Comparison of ENCODE assay signal across 23 cellular contexts in the genomic region with DNA sequence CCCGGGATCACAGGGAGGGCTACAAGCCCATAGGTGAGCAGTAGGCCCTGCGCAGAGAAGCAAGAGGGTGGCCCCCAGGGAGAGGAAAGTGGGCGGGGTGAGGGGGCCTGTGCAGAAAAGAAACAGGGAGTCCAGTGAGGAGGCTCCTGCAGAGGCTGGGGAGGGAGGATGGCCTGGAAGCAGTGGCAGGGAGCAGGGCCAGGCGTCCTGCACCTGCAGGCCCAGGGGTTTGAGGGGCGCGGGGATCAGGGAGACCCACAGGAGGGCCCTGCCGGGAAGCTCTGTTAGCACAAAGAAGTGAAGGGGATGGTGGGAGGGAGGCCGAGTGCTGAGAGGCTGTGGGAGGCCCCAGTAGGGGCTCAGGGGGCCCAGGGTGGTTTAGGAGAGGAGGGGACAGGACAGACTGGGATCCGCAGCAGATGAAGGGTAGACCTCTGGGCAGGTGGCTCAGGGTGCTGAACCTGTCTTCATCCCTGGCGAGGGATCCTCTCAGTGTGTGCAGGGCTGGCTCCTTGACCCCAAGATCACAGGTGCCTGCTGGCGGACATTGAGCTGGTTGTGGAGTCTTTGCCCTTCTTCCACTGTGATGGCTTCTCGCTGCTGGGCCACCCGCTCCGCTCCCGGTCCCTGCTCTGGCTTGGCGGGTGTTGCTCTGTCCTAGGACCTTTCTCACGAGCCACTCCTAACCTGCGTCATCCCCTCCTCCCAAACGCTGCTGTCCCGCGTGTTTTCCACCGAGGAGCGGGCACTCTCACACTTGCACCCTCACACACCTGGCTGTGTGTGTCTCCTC. TPM values are rescaled to one million over a fixed set of nuclear protein-coding genes. Genes with fewer than 3 reads are reported as not detected.
DNase-seq lines count a peak whose midpoint lies in the region; ATAC-seq, FAIRE-seq and TF ChIP-seq lines count a peak whose summit lies in the region.
"Had no signal": no experiment of that assay in that cellular context is flagged by ENCODE, and none has a peak within 500 bp of the region (broad histone marks: within the 10 kb centered on the region; RNA-seq: fewer than 3 reads in every experiment).

No MANE protein-coding gene starts in this region.

- H3K23me2 ChIP-seq in H9 (ENCODE audit: insufficient read length, low read depth, low read length, poor library complexity, severe bottlenecking), result no peaks in the 10 kb centered on the region

- TF ChIP-seq EP300 in A549 (IDR thresholded peaks at IDR 0.05), result no peak

- H3T11ph ChIP-seq in H9 (ENCODE audit: low read length), result no peak overlapping the region

- H4K20me1 ChIP-seq in BLaER1 (no peaks in the 10 kb centered on the region), neural progenitor cell (ENCODE audit: low read depth) (no peaks in the 10 kb centered on the region), PC-3 (ENCODE audit: low read length) (no peaks in the 10 kb centered on the region), H9 (ENCODE audit: control insufficient read depth, insufficient read depth, insufficient read length) (no peaks in the 10 kb centered on the region)

- H3K27me3 Mint-ChIP-seq in central memory CD8-positive, alpha-beta T cell, result no peaks in the 10 kb centered on the region
- peaks cover 15% of the 10 kb centered on the region for H3K27me3 Mint-ChIP-seq in neural progenitor cell (ENCODE audit: insufficient read depth, low read depth)
- H3K27me3 Mint-ChIP-seq in CD8-positive, alpha-beta T cell (ENCODE audit: low read depth), result no peaks in the 10 kb centered on the region
- peaks cover 12% of the 10 kb centered on the region for H3K27me3 Mint-ChIP-seq in H9 (ENCODE audit: low read depth)

- H3K9ac ChIP-seq in BLaER1, result no peak overlapping the region
- no peak overlapping the region for H3K9ac ChIP-seq in neural progenitor cell
- H3K9ac ChIP-seq in PC-3 (ENCODE audit: low read length), result no peak overlapping the region
- no peak overlapping the region for H3K9ac ChIP-seq in H9 (ENCODE audit: extremely low read depth, insufficient read length, low read length)
- H3K9ac ChIP-seq: KMS-11 had no signal

- DNase-seq in A549 (ENCODE audit: low read depth in 1 of 2, low spot score in 1 of 2) (no peak), neural progenitor cell (ENCODE audit: low spot score) (peak; percentile 1), PC-3 (no peak), H9 (no peak), A673 (ENCODE audit: low spot score) (no peak)
- no peak for DNase-seq in central memory CD8-positive, alpha-beta T cell (ENCODE audit: low spot score in 2 of 2)
- DNase-seq in CD8-positive, alpha-beta T cell, result no peak
- DNase-seq: activated CD4-positive, CD25-positive, alpha-beta regulatory T cell treated with anti-CD3 and anti-CD28 coated beads, Interleukin-2, amount 50 U/mL, for 72 hours; activated gamma-delta T cell; brain microvascular endothelial cell; colonic mucosa; DMS79; HFFc6; left colon; MV-4-11; NCI-H1694; NCI-H526 treated with DMSO at 0.1 percent for 48 hours; SHP77 treated with DMSO at 0.1 percent for 48 hours; stimulated activated CD4-positive, alpha-beta T cell treated with anti-CD3 and anti-CD28 coated beads, Interleukin-4, amount 100 ng/mL, for 24 hours; transverse colon had no signal

- H3K4ac ChIP-seq in H9 (ENCODE audit: low read depth, low read length), result no peak overlapping the region

- H3K36me3 Mint-ChIP-seq in central memory CD8-positive, alpha-beta T cell (ENCODE audit: insufficient read depth), result no peaks in the 10 kb centered on the region
- H3K36me3 Mint-ChIP-seq in neural progenitor cell (no peaks in the 10 kb centered on the region), H9 (ENCODE audit: insufficient read depth in 1 of 3, low read depth in 3 of 3) (peaks cover 0 to 5% (median 0%) of the 10 kb centered on the region in 3 experiments; a peak in 3 of 7 replicates)
- H3K36me3 Mint-ChIP-seq in CD8-positive, alpha-beta T cell, result no peaks in the 10 kb centered on the region

- no peaks in the 10 kb centered on the region for H3K79me1 ChIP-seq in H9 (ENCODE audit: insufficient read depth, low read depth, low read length, poor library complexity, severe bottlenecking)

- H3K9me3 ChIP-seq in A549 (peaks cover 3% of the 10 kb centered on the region; the same call in 1 of the 3 replicates), BLaER1 (peaks cover 23% of the 10 kb centered on the region), neural progenitor cell (ENCODE audit: low read depth) (no peaks in the 10 kb centered on the region), PC-3 (ENCODE audit: low read length) (no peaks in the 10 kb centered on the region), H9 (ENCODE audit: control insufficient read depth, low read depth, low read length) (no peaks in the 10 kb centered on the region), A673 (ENCODE audit: low read depth, low read length, poor library complexity, severe bottlenecking) (peaks cover 8% of the 10 kb centered on the region)
- H3K9me3 ChIP-seq in CD8-positive, alpha-beta T cell (ENCODE audit: low read length), result peaks cover 5% of the 10 kb centered on the region
- H3K9me3 ChIP-seq: colonic mucosa had no signal

- no peak overlapping the region for H2BK15ac ChIP-seq in H9 (ENCODE audit: low read depth, low read length)

- no peaks in the 10 kb centered on the region for H3K9me3 Mint-ChIP-seq in central memory CD8-positive, alpha-beta T cell
- H3K9me3 Mint-ChIP-seq in neural progenitor cell, result peaks cover 11% of the 10 kb centered on the region
- peaks cover 11% of the 10 kb centered on the region for H3K9me3 Mint-ChIP-seq in CD8-positive, alpha-beta T cell
- peaks cover 15 to 18% of the 10 kb centered on the region in 2 experiments for H3K9me3 Mint-ChIP-seq in H9

- H3K4me1 Mint-ChIP-seq in central memory CD8-positive, alpha-beta T cell, result no peaks in the 10 kb centered on the region
- H3K4me1 Mint-ChIP-seq in neural progenitor cell (peaks cover 3% of the 10 kb centered on the region), H9 (peaks cover 0 to 4% of the 10 kb centered on the region in 2 experiments; a peak in 1 of 4 replicates)
- H3K4me1 Mint-ChIP-seq in CD8-positive, alpha-beta T cell (ENCODE audit: low read depth), result no peaks in the 10 kb centered on the region

- 68% methylated on average over 21 of the region's 23 CpGs for WGBS in A549 (ENCODE audit: missing lambda C conversion rate)
- WGBS in H9 (ENCODE audit: extremely low coverage, insufficient read length, low lambda C conversion rate), result no CpG with 5 or more reads among the region's 23 CpGs

- H2BK20ac ChIP-seq in H9 (ENCODE audit: low read depth, low read length, poor library complexity, severe bottlenecking), result no peak overlapping the region

- H3K27ac ChIP-seq in A549 (no peak overlapping the region), BLaER1 (no peak overlapping the region; the same call in 1 of the 2 replicates), neural progenitor cell (no peak overlapping the region), PC-3 (ENCODE audit: low read length) (no peak overlapping the region), H9 (ENCODE audit: insufficient read length, low read depth, low read length) (no peak overlapping the region), A673 (ENCODE audit: low read depth, low read length, poor library complexity, severe bottlenecking) (no peak overlapping the region)
- no peak overlapping the region for H3K27ac ChIP-seq in CD8-positive, alpha-beta T cell (ENCODE audit: low read depth, low read length)
- H3K27ac ChIP-seq: brain microvascular endothelial cell, colonic mucosa, gastroesophageal sphincter, KMS-11, transverse colon had no signal

- no peak overlapping the region for H2AFZ ChIP-seq in neural progenitor cell (replicated peaks)
- no peak overlapping the region for H2AFZ ChIP-seq in PC-3 (ENCODE audit: low read length)
- no peak overlapping the region for H2AFZ ChIP-seq in H9 (ENCODE audit: low read length)

- no peaks in the 10 kb centered on the region for H3K9me2 ChIP-seq in PC-3 (replicated peaks; ENCODE audit: low read length)

- H3K79me2 ChIP-seq in neural progenitor cell (ENCODE audit: low read depth) (no peaks in the 10 kb centered on the region), PC-3 (ENCODE audit: low read length) (no peaks in the 10 kb centered on the region), H9 (ENCODE audit: insufficient read depth, low read length) (no peaks in the 10 kb centered on the region)

- no peaks in the 10 kb centered on the region for H3K36me3 ChIP-seq in BLaER1
- no peaks in the 10 kb centered on the region for H3K36me3 ChIP-seq in neural progenitor cell
- H3K36me3 ChIP-seq in PC-3 (ENCODE audit: low read depth, low read length), result no peaks in the 10 kb centered on the region
- H3K36me3 ChIP-seq in CD8-positive, alpha-beta T cell (ENCODE audit: insufficient read depth, low read length), result no peaks in the 10 kb centered on the region
- H3K36me3 ChIP-seq in A673 (ENCODE audit: insufficient read depth, low read length, poor library complexity, severe bottlenecking), result no peaks in the 10 kb centered on the region
- H3K36me3 ChIP-seq: brain microvascular endothelial cell, colonic mucosa, gastroesophageal sphincter, transverse colon had no signal

- no peak overlapping the region for H4K91ac ChIP-seq in H9 (ENCODE audit: insufficient read length, low read depth, low read length)

- H3K27ac Mint-ChIP-seq in central memory CD8-positive, alpha-beta T cell (ENCODE audit: low read depth), result peak overlapping the region; percentile 12
- H3K27ac Mint-ChIP-seq in neural progenitor cell, result no peak overlapping the region
- H3K27ac Mint-ChIP-seq in CD8-positive, alpha-beta T cell, result no peak overlapping the region
- H3K27ac Mint-ChIP-seq in H9, result no peak overlapping the region
- H3K27ac Mint-ChIP-seq: HFFc6 had no signal

- H3K4me1 ChIP-seq in A549 (peaks cover 3% of the 10 kb centered on the region; the same call in 2 of the 3 replicates), BLaER1 (peaks cover 36% of the 10 kb centered on the region), neural progenitor cell (peaks cover 4% of the 10 kb centered on the region), PC-3 (ENCODE audit: insufficient read depth, low read length) (peaks cover 2% of the 10 kb centered on the region), H9 (ENCODE audit: insufficient read depth, low read length) (no peaks in the 10 kb centered on the region), A673 (ENCODE audit: insufficient read depth, low read length, poor library complexity, severe bottlenecking) (no peaks in the 10 kb centered on the region)
- H3K4me1 ChIP-seq in CD8-positive, alpha-beta T cell (ENCODE audit: insufficient read depth, low read length), result no peaks in the 10 kb centered on the region
- H3K4me1 ChIP-seq: colonic mucosa had no signal

- BruUV-seq in PC-3 (replicated peaks; lab: Mats Ljungman, UMichigan) (no TSS peak), A673 (replicated peaks; lab: Mats Ljungman, UMichigan) (no TSS peak)

- H3K23ac ChIP-seq in H9 (ENCODE audit: insufficient read length, low read depth, low read length), result no peak overlapping the region

- no peak overlapping the region for H3K4me3 Mint-ChIP-seq in central memory CD8-positive, alpha-beta T cell
- H3K4me3 Mint-ChIP-seq in neural progenitor cell (no peak overlapping the region), H9 (no peak overlapping the region)
- no peak overlapping the region for H3K4me3 Mint-ChIP-seq in CD8-positive, alpha-beta T cell
- H3K4me3 Mint-ChIP-seq: HFFc6 had no signal

- H2BK120ac ChIP-seq in H9 (ENCODE audit: low read depth, low read length, poor library complexity, severe bottlenecking), result no peak overlapping the region

- no peak overlapping the region for H2AK5ac ChIP-seq in H9 (ENCODE audit: insufficient read length, low read length)

- no peak for TF ChIP-seq POLR2A in A549 (IDR thresholded peaks at IDR 0.05; ENCODE audit: low read length)

- H4K5ac ChIP-seq in H9 (ENCODE audit: insufficient read length, low read depth, low read length), result no peak overlapping the region

- peak; percentile 41 to 42 for ATAC-seq in A549
- ATAC-seq in central memory CD8-positive, alpha-beta T cell (replicated peaks; ENCODE audit: extremely low read depth, poor library complexity, severe bottlenecking), result no peak
- no peak for ATAC-seq in PC-3
- ATAC-seq in CD8-positive, alpha-beta T cell, result no peak
- ATAC-seq: gastroesophageal sphincter, left colon had no signal

- no peak overlapping the region for H3K14ac ChIP-seq in H9 (ENCODE audit: insufficient read depth, low read length)

- no peak overlapping the region for H3K4me2 ChIP-seq in A549
- H3K4me2 ChIP-seq in BLaER1, result peak overlapping the region; percentile 37
- H3K4me2 ChIP-seq in neural progenitor cell, result no peak overlapping the region
- H3K4me2 ChIP-seq in PC-3 (ENCODE audit: low read length), result no peak overlapping the region
- no peak overlapping the region for H3K4me2 ChIP-seq in H9 (ENCODE audit: insufficient read depth, insufficient read length, low read length)
- H3K4me2 ChIP-seq: KMS-11 had no signal

- no peak overlapping the region for H3K56ac ChIP-seq in H9 (ENCODE audit: insufficient read length, low read depth, low read length)

- CTCF ChIA-PET in A549 (lab: Yijun Ruan, JAX), result interaction anchor here (1.2 kb wide), 2 partner anchors 22 to 201 kb away, joined by 3 read pairs; no protein-coding TSS in a partner anchor
- CTCF ChIA-PET in PC-3 (lab: Charles Lee), result no interaction called here
- CTCF ChIA-PET in CD8-positive, alpha-beta T cell (lab: Charles Lee), result interaction anchor here (0.8 to 1.2 kb wide), 2 partner anchors 233 to 452 kb away, joined by 3 to 4 read pairs; no protein-coding TSS in a partner anchor
- CTCF ChIA-PET in A673 (lab: Charles Lee), result no interaction called here

- FAIRE-seq in A549 (lab: Jason Lieb, UNC), result no peak

- H3K4me3 ChIP-seq in A549 (no peak overlapping the region), BLaER1 (no peak overlapping the region), neural progenitor cell (no peak overlapping the region), PC-3 (ENCODE audit: low read length) (no peak overlapping the region), A673 (ENCODE audit: low read depth, low read length, poor library complexity, severe bottlenecking) (no peak overlapping the region)
- no peak overlapping the region for H3K4me3 ChIP-seq in CD8-positive, alpha-beta T cell (ENCODE audit: low read depth, low read length)
- H3K4me3 ChIP-seq: colonic mucosa, gastroesophageal sphincter, transverse colon had no signal

- H3K18ac ChIP-seq in H9 (ENCODE audit: insufficient read length, low read depth, low read length), result no peak overlapping the region

- intact Hi-C loops in PC-3 (cut with micrococcal nuclease), result loop anchor here (10.0 kb wide), 1 partner anchor 196 kb away; the partner anchor contains the start of gene TBC1D22A
- intact Hi-C loops in CD8-positive, alpha-beta T cell (cut with DNase I, micrococcal nuclease), result no loop called here
- intact Hi-C loops in A673 (cut with micrococcal nuclease; ENCODE audit: unreplicated experiment), result loop anchor here (10.0 kb wide), 2 partner anchors 106 to 236 kb away; no protein-coding TSS in a partner anchor

- no peak overlapping the region for H2BK12ac ChIP-seq in H9 (ENCODE audit: insufficient read length, low read depth, low read length)

- POLR2A ChIA-PET in A549 (lab: Yijun Ruan, JAX), result no interaction called here
- POLR2A ChIA-PET in PC-3 (lab: Charles Lee; ENCODE audit: unreplicated experiment), result no interaction called here
- POLR2A ChIA-PET in CD8-positive, alpha-beta T cell (lab: Charles Lee), result no interaction called here
- POLR2A ChIA-PET in A673 (lab: Charles Lee; ENCODE audit: low non-redundant PET), result no interaction called here

- TF ChIP-seq RAD21 in A549 (conservative IDR thresholded peaks at IDR 0.05 in 1 of 2, IDR thresholded peaks at IDR 0.05 in 1 of 2), result no peak

- H4K8ac ChIP-seq in H9 (replicated peaks; ENCODE audit: insufficient read length, low read depth, low read length), result no peak overlapping the region

- TF ChIP-seq CTCF in A549 (IDR thresholded peaks at IDR 0.05) (no peak), neural progenitor cell (IDR thresholded peaks at IDR 0.05) (no peak), PC-3 (conservative IDR thresholded peaks at IDR 0.05; ENCODE audit: low read depth, low read length) (no peak), H9 (conservative IDR thresholded peaks at IDR 0.05) (no peak), A673 (conservative IDR thresholded peaks at IDR 0.05; ENCODE audit: low read depth, low read length) (no peak)
- no peak for TF ChIP-seq CTCF in CD8-positive, alpha-beta T cell (IDR thresholded peaks at IDR 0.05)

- H3F3A ChIP-seq in neural progenitor cell (ENCODE audit: low read depth) (peaks cover 26% of the 10 kb centered on the region), PC-3 (ENCODE audit: low read length, unreplicated experiment) (no peaks in the 10 kb centered on the region)

- no peaks in the 10 kb centered on the region for H3K27me3 ChIP-seq in BLaER1
- H3K27me3 ChIP-seq in neural progenitor cell, result peaks cover 1% of the 10 kb centered on the region
- H3K27me3 ChIP-seq in PC-3 (ENCODE audit: low read length), result no peaks in the 10 kb centered on the region
- H3K27me3 ChIP-seq in CD8-positive, alpha-beta T cell (ENCODE audit: insufficient read depth, low read length), result no peaks in the 10 kb centered on the region
- no peaks in the 10 kb centered on the region; the same call in 1 of the 2 replicates for H3K27me3 ChIP-seq in H9 (ENCODE audit: insufficient read depth, low read length)
- no peaks in the 10 kb centered on the region for H3K27me3 ChIP-seq in A673 (replicated peaks; ENCODE audit: insufficient read depth, low read depth, low read length, poor library complexity)
- H3K27me3 ChIP-seq: brain microvascular endothelial cell, colonic mucosa, gastroesophageal sphincter, transverse colon had no signal

- H2BK5ac ChIP-seq in H9 (ENCODE audit: insufficient read length, low read length), result no peak overlapping the region

RNA-seq across cellular contexts. Expression of gene CELSR1, which starts 31.8 kb away (rescaled TPM):
- polyA plus RNA-seq in A549 (2011; rRNA removed), result 15.3 and 19.4 TPM in 2 replicates
- polyA plus RNA-seq in A549 (2012; cell fraction: cytosol; rRNA removed), result 28.6 and 34.3 TPM in 2 replicates
- 65.9 and 84.5 TPM in 2 replicates for polyA plus RNA-seq in A549 (2012; cell fraction: nucleus; rRNA removed)
- polyA plus RNA-seq in A549 (2017; fragmentation: RNase III; extraction: RNeasy Plus Mini Kit Qiagen cat#74134 plus additional on column Dnase treatment), result 26.9 to 31.8 TPM (median 28.4 TPM) in 3 replicates
- polyA minus RNA-seq in A549 (2011; rRNA and poly(A)+ RNA removed), result 40.5 and 50.8 TPM in 2 replicates
- total RNA-seq in neural progenitor cell (ENCODE audit: low replicate concordance), result 12.3 and 18.0 TPM in 2 replicates
- total RNA-seq in PC-3 (2014; rRNA removed), result 14.2 and 19.3 TPM in 2 replicates
- 1 to 10 TPM in 1 of 2 experiments, under 1 TPM in 1; 0.92 to 1.0 TPM for total RNA-seq in CD8-positive, alpha-beta T cell
- total RNA-seq in H9 (2021), result 21.2 and 22.6 TPM in 2 replicates
- 2.3 and 3.5 TPM in 2 replicates for total RNA-seq in A673 (2021)

RNA-seq across cellular contexts. Expression of gene GRAMD4, which starts 50.9 kb away (rescaled TPM):
- polyA plus RNA-seq in A549 (2011; rRNA removed) (13.1 and 13.2 TPM in 2 replicates), A549 (2017; fragmentation: RNase III; extraction: RNeasy Plus Mini Kit Qiagen cat#74134 plus additional on column Dnase treatment) (6.0 to 8.1 TPM (median 7.7 TPM) in 3 replicates)
- polyA plus RNA-seq in A549 (2012; cell fraction: cytosol; rRNA removed), result 9.7 and 14.9 TPM in 2 replicates
- 15.6 and 18.2 TPM in 2 replicates for polyA plus RNA-seq in A549 (2012; cell fraction: nucleus; rRNA removed)
- 27.3 and 40.6 TPM in 2 replicates for polyA minus RNA-seq in A549 (2011; rRNA and poly(A)+ RNA removed)
- total RNA-seq in neural progenitor cell (ENCODE audit: low replicate concordance) (30.2 and 32.2 TPM in 2 replicates), PC-3 (2014; rRNA removed) (18.9 and 25.3 TPM in 2 replicates), H9 (2021) (19.8 and 20.4 TPM in 2 replicates), A673 (2021) (18.4 and 21.3 TPM in 2 replicates)
- 1 to 10 TPM; 8.4 to 8.7 TPM for total RNA-seq in CD8-positive, alpha-beta T cell

Comparison
In these comparisons a context has a peak if more than half of its experiments do, and no peak if none do; other contexts are left out.
1. ATAC-seq: peak in A549 (2 of 2); none in central memory CD8-positive, alpha-beta T cell (single experiment), PC-3 (single experiment) and CD8-positive, alpha-beta T cell (single experiment).
2. CTCF ChIA-PET loops: an anchor here in A549 (1.2 kb wide) and CD8-positive, alpha-beta T cell (0.8 to 1.2 kb wide); none called in PC-3 and A673.
3. intact Hi-C loops: an anchor here in PC-3 (10.0 kb wide) and A673 (10.0 kb wide); none called in CD8-positive, alpha-beta T cell.